In the genomic region with DNA sequence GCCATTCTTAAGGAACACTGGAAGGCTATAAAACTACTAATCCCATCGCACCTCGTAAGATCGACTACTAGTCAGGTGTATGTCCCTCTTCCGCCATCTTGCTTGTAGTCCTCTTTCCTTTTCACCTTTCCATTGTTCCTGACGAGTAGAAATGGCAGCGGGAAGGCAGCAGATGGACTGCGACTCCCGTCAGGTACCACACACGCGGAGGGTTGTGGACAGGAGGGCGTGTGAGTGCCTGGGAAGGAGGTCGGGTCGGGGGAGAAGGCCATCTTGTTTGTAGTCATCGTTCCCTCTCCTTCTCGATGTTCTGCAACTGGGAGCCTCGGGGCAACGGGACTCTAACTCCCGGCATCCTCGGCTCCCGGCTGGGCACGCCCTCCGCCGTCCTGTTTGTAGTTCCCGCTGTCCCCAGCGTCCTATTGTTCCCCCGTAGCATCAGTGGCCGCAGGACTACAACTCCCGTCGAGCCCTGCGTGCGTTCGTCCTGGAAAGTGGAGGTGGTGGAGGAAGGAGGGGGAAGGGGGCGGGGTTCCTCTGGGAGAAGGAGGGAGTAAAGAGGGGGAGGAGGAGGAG, we compare ENCODE assay signal across 1 cellular context.
TF ChIP-seq lines count a peak whose summit lies in the region.

No MANE protein-coding gene starts in this region.

TF ChIP-seq in K562, 482 proteins besides CTCF, POLR2A, EP300 and RAD21 (continued from another document):
- TF ChIP-seq RFX5 (IDR thresholded peaks at IDR 0.05; ENCODE audit: low read depth, low read length) (no peak), TEAD2 (tag; IDR thresholded peaks at IDR 0.05) (no peak), HNRNPH1 (optimal IDR thresholded peaks at IDR 0.05; ENCODE audit: low read depth, low read length) (no peak), U2AF1 (optimal IDR thresholded peaks at IDR 0.05; ENCODE audit: low read depth, low read length) (no peak), HMG20A (CRISPR knock-in tag; conservative IDR thresholded peaks at IDR 0.05) (no peak), NCOA2 (IDR thresholded peaks at IDR 0.05; ENCODE audit: partially characterized antibody in 2 of 2) (no peak), NRF1 (conservative IDR thresholded peaks at IDR 0.05 in 1 of 2, IDR thresholded peaks at IDR 0.05 in 1 of 2) (peak; percentile 5 to 33; a peak in 2 of 4 replicates), DMBX1 (CRISPR knock-in tag; IDR thresholded peaks at IDR 0.05; ENCODE audit: borderline replicate concordance) (peak; percentile 94), ZFP36 (IDR thresholded peaks at IDR 0.05; ENCODE audit: low read depth, low read length, partially characterized antibody) (no peak), DIDO1 (tag; IDR thresholded peaks at IDR 0.05; ENCODE audit: low read depth) (no peak; the same call in 1 of the 2 replicates), ZBTB1 (CRISPR knock-in tag; IDR thresholded peaks at IDR 0.05; ENCODE audit: borderline replicate concordance, low read depth) (no peak), ELF2 (CRISPR knock-in tag; IDR thresholded peaks at IDR 0.05) (no peak), ZEB2 (IDR thresholded peaks at IDR 0.05) (peak; percentile 93), SAFB2 (IDR thresholded peaks at IDR 0.05; ENCODE audit: borderline replicate concordance, low read depth, low read length, severe bottlenecking) (no peak), NR2F6 (CRISPR knock-in tag; IDR thresholded peaks at IDR 0.05) (no peak), NFYB (IDR thresholded peaks at IDR 0.05; ENCODE audit: extremely low read depth, insufficient read length) (no peak), HNRNPK (IDR thresholded peaks at IDR 0.05; ENCODE audit: low read depth, low read length, poor library complexity, severe bottlenecking) (no peak), ZNF57 (CRISPR knock-in tag; IDR thresholded peaks at IDR 0.05) (no peak), SIN3A (IDR thresholded peaks at IDR 0.05; ENCODE audit: borderline replicate concordance in 2 of 2, control insufficient read depth in 1 of 2, low read depth in 2 of 2, low read length in 2 of 2) (peak in 1 of 2 experiments; percentile 2; a peak in 1 of 4 replicates), ZNF780A (CRISPR knock-in tag; IDR thresholded peaks at IDR 0.05) (no peak), TCF7 (IDR thresholded peaks at IDR 0.05; ENCODE audit: borderline replicate concordance) (peak; percentile 11; the same call in 1 of the 2 replicates)
- TF ChIP-seq, protein P1, sequence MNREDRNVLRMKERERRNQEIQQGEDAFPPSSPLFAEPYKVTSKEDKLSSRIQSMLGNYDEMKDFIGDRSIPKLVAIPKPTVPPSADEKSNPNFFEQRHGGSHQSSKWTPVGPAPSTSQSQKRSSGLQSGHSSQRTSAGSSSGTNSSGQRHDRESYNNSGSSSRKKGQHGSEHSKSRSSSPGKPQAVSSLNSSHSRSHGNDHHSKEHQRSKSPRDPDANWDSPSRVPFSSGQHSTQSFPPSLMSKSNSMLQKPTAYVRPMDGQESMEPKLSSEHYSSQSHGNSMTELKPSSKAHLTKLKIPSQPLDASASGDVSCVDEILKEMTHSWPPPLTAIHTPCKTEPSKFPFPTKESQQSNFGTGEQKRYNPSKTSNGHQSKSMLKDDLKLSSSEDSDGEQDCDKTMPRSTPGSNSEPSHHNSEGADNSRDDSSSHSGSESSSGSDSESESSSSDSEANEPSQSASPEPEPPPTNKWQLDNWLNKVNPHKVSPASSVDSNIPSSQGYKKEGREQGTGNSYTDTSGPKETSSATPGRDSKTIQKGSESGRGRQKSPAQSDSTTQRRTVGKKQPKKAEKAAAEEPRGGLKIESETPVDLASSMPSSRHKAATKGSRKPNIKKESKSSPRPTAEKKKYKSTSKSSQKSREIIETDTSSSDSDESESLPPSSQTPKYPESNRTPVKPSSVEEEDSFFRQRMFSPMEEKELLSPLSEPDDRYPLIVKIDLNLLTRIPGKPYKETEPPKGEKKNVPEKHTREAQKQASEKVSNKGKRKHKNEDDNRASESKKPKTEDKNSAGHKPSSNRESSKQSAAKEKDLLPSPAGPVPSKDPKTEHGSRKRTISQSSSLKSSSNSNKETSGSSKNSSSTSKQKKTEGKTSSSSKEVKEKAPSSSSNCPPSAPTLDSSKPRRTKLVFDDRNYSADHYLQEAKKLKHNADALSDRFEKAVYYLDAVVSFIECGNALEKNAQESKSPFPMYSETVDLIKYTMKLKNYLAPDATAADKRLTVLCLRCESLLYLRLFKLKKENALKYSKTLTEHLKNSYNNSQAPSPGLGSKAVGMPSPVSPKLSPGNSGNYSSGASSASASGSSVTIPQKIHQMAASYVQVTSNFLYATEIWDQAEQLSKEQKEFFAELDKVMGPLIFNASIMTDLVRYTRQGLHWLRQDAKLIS (CRISPR knock-in tag; IDR thresholded peaks at IDR 0.05), result no peak; the same call in 1 of the 2 replicates
- TF ChIP-seq, protein P2, sequence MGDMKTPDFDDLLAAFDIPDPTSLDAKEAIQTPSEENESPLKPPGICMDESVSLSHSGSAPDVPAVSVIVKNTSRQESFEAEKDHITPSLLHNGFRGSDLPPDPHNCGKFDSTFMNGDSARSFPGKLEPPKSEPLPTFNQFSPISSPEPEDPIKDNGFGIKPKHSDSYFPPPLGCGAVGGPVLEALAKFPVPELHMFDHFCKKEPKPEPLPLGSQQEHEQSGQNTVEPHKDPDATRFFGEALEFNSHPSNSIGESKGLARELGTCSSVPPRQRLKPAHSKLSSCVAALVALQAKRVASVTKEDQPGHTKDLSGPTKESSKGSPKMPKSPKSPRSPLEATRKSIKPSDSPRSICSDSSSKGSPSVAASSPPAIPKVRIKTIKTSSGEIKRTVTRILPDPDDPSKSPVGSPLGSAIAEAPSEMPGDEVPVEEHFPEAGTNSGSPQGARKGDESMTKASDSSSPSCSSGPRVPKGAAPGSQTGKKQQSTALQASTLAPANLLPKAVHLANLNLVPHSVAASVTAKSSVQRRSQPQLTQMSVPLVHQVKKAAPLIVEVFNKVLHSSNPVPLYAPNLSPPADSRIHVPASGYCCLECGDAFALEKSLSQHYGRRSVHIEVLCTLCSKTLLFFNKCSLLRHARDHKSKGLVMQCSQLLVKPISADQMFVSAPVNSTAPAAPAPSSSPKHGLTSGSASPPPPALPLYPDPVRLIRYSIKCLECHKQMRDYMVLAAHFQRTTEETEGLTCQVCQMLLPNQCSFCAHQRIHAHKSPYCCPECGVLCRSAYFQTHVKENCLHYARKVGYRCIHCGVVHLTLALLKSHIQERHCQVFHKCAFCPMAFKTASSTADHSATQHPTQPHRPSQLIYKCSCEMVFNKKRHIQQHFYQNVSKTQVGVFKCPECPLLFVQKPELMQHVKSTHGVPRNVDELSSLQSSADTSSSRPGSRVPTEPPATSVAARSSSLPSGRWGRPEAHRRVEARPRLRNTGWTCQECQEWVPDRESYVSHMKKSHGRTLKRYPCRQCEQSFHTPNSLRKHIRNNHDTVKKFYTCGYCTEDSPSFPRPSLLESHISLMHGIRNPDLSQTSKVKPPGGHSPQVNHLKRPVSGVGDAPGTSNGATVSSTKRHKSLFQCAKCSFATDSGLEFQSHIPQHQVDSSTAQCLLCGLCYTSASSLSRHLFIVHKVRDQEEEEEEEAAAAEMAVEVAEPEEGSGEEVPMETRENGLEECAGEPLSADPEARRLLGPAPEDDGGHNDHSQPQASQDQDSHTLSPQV (IDR thresholded peaks at IDR 0.05), result peak; percentile 57
